ENCODE assay signal across 8 cellular contexts in genomic region chr5:58891072-58891970, GRCh38.
DNase-seq lines count a peak whose midpoint lies in the region; ATAC-seq lines count a peak whose summit lies in the region.

No MANE protein-coding gene starts in this region.

- DNase-seq in ACHN (peak; percentile 64), LoVo (ENCODE audit: low spot score) (peak; percentile 70), T-cell (peak in 33 of 34 experiments; percentile 12 to 69 (median 46)), amniotic epithelial cell (ENCODE audit: low read depth) (peak; percentile 96), left ventricle myocardium superior (peak; percentile 71), renal cortical epithelial cell (ENCODE audit: low read depth) (peak; percentile 90), OCI-M2 (lab: John Stamatoyannopoulos, UW; ENCODE audit: unreplicated experiment) (no peak)

- intact Hi-C loops in left ventricle myocardium superior (cut with micrococcal nuclease): loop anchor here (10.0 kb wide), 2 partner anchors 113 to 483 kb away; no protein-coding TSS in a partner anchor

- H3K27me3 Mint-ChIP-seq in T-cell: no peaks in the 10 kb centered on the region

- no peak overlapping the region for H3K27ac Mint-ChIP-seq in T-cell

- no peaks in the 10 kb centered on the region for H3K36me3 Mint-ChIP-seq in T-cell

- POLR2A ChIA-PET in T-cell (lab: Charles Lee): interaction anchor here in 1 of 2 donors (0.7 to 1.1 kb wide), 2 partner anchors 12 to 271 kb away, joined by 3 to 5 read pairs; no protein-coding TSS in a partner anchor

- CTCF ChIA-PET in T-cell (lab: Charles Lee): interaction anchor here (0.5 to 7.7 kb wide), 37 partner anchors 8 to 782 kb away, joined by 3 to 53 read pairs (median 5); no protein-coding TSS in a partner anchor

- H3K4me3 Mint-ChIP-seq in T-cell: peak overlapping the region in 1 of 3 donors; percentile 38

- H3K9me3 Mint-ChIP-seq in T-cell: no peaks in the 10 kb centered on the region

- in situ Hi-C loops in ACHN (cut with HindIII; ENCODE audit: low pct_ligation_motif_present, low pct_unique_long_range_greater_than_20kb, low sequenced_read_pairs): no loop called here

- ATAC-seq in GM18517 (IDR thresholded peaks at IDR 0.05; ENCODE audit: unreplicated experiment) (peak; percentile 58), T-cell (replicated peaks in 1 of 4) (peak in 3 of 4 experiments; percentile 46 to 53 (median 49)), left ventricle myocardium superior (peak; percentile 70)

- peaks cover 25 to 32% (median 25%) of the 10 kb centered on the region in 3 donors for H3K4me1 Mint-ChIP-seq in T-cell
